In genomic region chr13:39538826-39539555, GRCh38 we compare ENCODE assay signal across 17 cellular contexts.
DNase-seq lines count a peak whose midpoint lies in the region; TF ChIP-seq lines count a peak whose summit lies in the region.
"Had no signal": no experiment of that assay in that cellular context is flagged by ENCODE, and none has a peak within 500 bp of the region (broad histone marks: within the 10 kb centered on the region; RNA-seq: fewer than 3 reads in every experiment).

No MANE protein-coding gene starts in this region.

- H3K4me1 ChIP-seq in adipocyte (ENCODE audit: control insufficient read depth, insufficient read depth, low read length) (peaks cover 8% of the 10 kb centered on the region), osteoblast (ENCODE audit: insufficient read depth, low read length) (peaks cover 13% of the 10 kb centered on the region)
- H3K4me1 ChIP-seq: parathyroid adenoma, testis had no signal

- H3K79me2 ChIP-seq in osteoblast (ENCODE audit: insufficient read depth, low read length) = peaks cover 51% of the 10 kb centered on the region
- H3K79me2 ChIP-seq: parathyroid adenoma had no signal

- no peaks in the 10 kb centered on the region for H4K20me1 ChIP-seq in osteoblast (ENCODE audit: insufficient read depth, low read length)

- no peak overlapping the region for H2AFZ ChIP-seq in osteoblast (ENCODE audit: low read length)
- H2AFZ ChIP-seq: parathyroid adenoma had no signal

- H3K9me3 ChIP-seq in adipocyte (ENCODE audit: control insufficient read depth, low read length) (no peaks in the 10 kb centered on the region), osteoblast (ENCODE audit: low read depth, low read length) (no peaks in the 10 kb centered on the region)
- H3K9me3 ChIP-seq: heart left ventricle, testis had no signal

- no peak for TF ChIP-seq CTCF in osteoblast (IDR thresholded peaks at IDR 0.05; ENCODE audit: extremely low read depth, low read depth, low read length)

- H3K4me2 ChIP-seq in osteoblast (ENCODE audit: insufficient read depth, low read length) = no peak overlapping the region

- DNase-seq in NCI-H2227 (lab: John Stamatoyannopoulos, UW; ENCODE audit: unreplicated experiment) (peak; percentile 5), NCI-H2227 treated with DMSO at 0.1 percent for 48 hours (lab: John Stamatoyannopoulos, UW) (no peak), NCI-H2029 (lab: John Stamatoyannopoulos, UW) (peak; percentile 88), adipocyte (ENCODE audit: low read depth) (peak; percentile 23), osteoblast (ENCODE audit: insufficient read length, low spot score, missing footprints) (peak; percentile 14), erythroblast (lab: John Stamatoyannopoulos, UW) (no peak)
- DNase-seq in effector CD4-positive, alpha-beta T cell = no peak
- DNase-seq in activated CD4-positive, CD25-positive, alpha-beta regulatory T cell treated with anti-CD3 and anti-CD28 coated beads, Interleukin-2, amount 50 U/mL, for 72 hours = no peak
- DNase-seq: activated CD4-positive, alpha-beta T cell treated with anti-CD3 and anti-CD28 coated beads, Interleukin-2, amount 50 U/mL, for 48 hours; aorta; effector CD8-positive, alpha-beta T cell; heart left ventricle; Kasumi-1; left cardiac atrium; stimulated activated CD4-positive, alpha-beta T cell treated with anti-CD3 and anti-CD28 coated beads, Interleukin-15, amount 100 ng/mL, for 24 hours; testis had no signal

- TF ChIP-seq POLR2A in erythroblast (IDR thresholded peaks at IDR 0.05; ENCODE audit: low read length) = no peak

- H3K36me3 ChIP-seq in adipocyte (ENCODE audit: control insufficient read depth, insufficient read depth, low read length, severe bottlenecking) (no peaks in the 10 kb centered on the region), osteoblast (ENCODE audit: insufficient read depth, low read length) (no peaks in the 10 kb centered on the region)
- H3K36me3 ChIP-seq: heart left ventricle had no signal

- no peaks in the 10 kb centered on the region for H3K27me3 ChIP-seq in adipocyte (replicated peaks; ENCODE audit: control insufficient read depth, insufficient read depth, low read length)
- H3K27me3 ChIP-seq in osteoblast (ENCODE audit: insufficient read depth, low read length) = no peaks in the 10 kb centered on the region
- H3K27me3 ChIP-seq: heart left ventricle, testis had no signal

- no peak overlapping the region for H3K27ac ChIP-seq in osteoblast (ENCODE audit: low read depth, low read length)
- H3K27ac ChIP-seq: parathyroid adenoma, testis had no signal

- no peak overlapping the region for H3K9ac ChIP-seq in adipocyte (ENCODE audit: low read length)
- H3K9ac ChIP-seq: parathyroid adenoma had no signal

- H3K4me3 ChIP-seq in adipocyte (ENCODE audit: low read length) = no peak overlapping the region
- no peak overlapping the region for H3K4me3 ChIP-seq in osteoblast (ENCODE audit: insufficient read depth, low read length)
- H3K4me3 ChIP-seq: heart left ventricle, testis had no signal

Comparison
In these comparisons a context has a peak if more than half of its experiments do, and no peak if none do; other contexts are left out.
1. DNase-seq: peak in NCI-H2227 (single experiment), NCI-H2029 (single experiment), adipocyte (single experiment) and osteoblast (single experiment); none in NCI-H2227 treated with DMSO at 0.1 percent for 48 hours (single experiment), effector CD4-positive, alpha-beta T cell (single experiment), activated CD4-positive, CD25-positive, alpha-beta regulatory T cell treated with anti-CD3 and anti-CD28 coated beads, Interleukin-2, amount 50 U/mL, for 72 hours (single experiment) and erythroblast (0 of 2).